In genomic region chr14:36516719-36517241, GRCh38 we compare ENCODE assay signal across 2 cellular contexts.
A peak's percentile ranks its signal among the peaks of the same experiment; 100 is the strongest.
TF ChIP-seq lines count a peak whose summit lies in the region.

No MANE protein-coding gene starts in this region.

TF ChIP-seq in GM23338, 12 proteins besides CTCF, POLR2A, EP300 and RAD21:
- TF ChIP-seq EZH2 (IDR thresholded peaks at IDR 0.05; ENCODE audit: low read depth, unreplicated experiment) (peak; percentile 100), ZNF462 (CRISPR knock-in tag; IDR thresholded peaks at IDR 0.05) (no peak)

TF ChIP-seq in H1, 55 proteins besides CTCF, POLR2A, EP300 and RAD21:
- TF ChIP-seq BCL11A (IDR thresholded peaks at IDR 0.05; ENCODE audit: low read depth in 2 of 2, low read length in 2 of 2) (no peak), RNF2 (IDR thresholded peaks at IDR 0.05; ENCODE audit: borderline replicate concordance, low read depth, low read length, missing control alignments, poor library complexity, severe bottlenecking) (peak; percentile 93), NANOG (IDR thresholded peaks at IDR 0.05; ENCODE audit: insufficient read depth, low read depth, low read length, poor library complexity, severe bottlenecking) (no peak), ATF2 (IDR thresholded peaks at IDR 0.05; ENCODE audit: low read length) (no peak), ASH2L (IDR thresholded peaks at IDR 0.05; ENCODE audit: low read length) (no peak)
- TF ChIP-seq, protein P1, sequence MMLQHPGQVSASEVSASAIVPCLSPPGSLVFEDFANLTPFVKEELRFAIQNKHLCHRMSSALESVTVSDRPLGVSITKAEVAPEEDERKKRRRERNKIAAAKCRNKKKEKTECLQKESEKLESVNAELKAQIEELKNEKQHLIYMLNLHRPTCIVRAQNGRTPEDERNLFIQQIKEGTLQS (IDR thresholded peaks at IDR 0.05; ENCODE audit: insufficient read depth, low read depth, low read length) = no peak
